In genomic region chr3:39178553-39178952, GRCh38 we compare ENCODE assay signal across 8 cellular contexts. TPM values are rescaled to one million over a fixed set of nuclear protein-coding genes. Genes with fewer than 3 reads are reported as not detected.
DNase-seq lines count a peak whose midpoint lies in the region; ATAC-seq and TF ChIP-seq lines count a peak whose summit lies in the region.

No MANE protein-coding gene starts in this region.

- peaks cover 0 to 3% (median 0%) of the 10 kb centered on the region in 9 donors for H3K9me3 Mint-ChIP-seq in naive thymus-derived CD8-positive, alpha-beta T cell

- H3K9me3 ChIP-seq in colonic mucosa = no peaks in the 10 kb centered on the region

- peak overlapping the region; percentile 61 to 88 (median 68) for H3K4me3 Mint-ChIP-seq in naive thymus-derived CD8-positive, alpha-beta T cell

- no peak for ATAC-seq in naive thymus-derived CD8-positive, alpha-beta T cell
- ATAC-seq in GM21381 (IDR thresholded peaks at IDR 0.05; ENCODE audit: unreplicated experiment) (no peak), GM21528 (IDR thresholded peaks at IDR 0.05; ENCODE audit: low FRiP score, unreplicated experiment) (no peak)

- intact Hi-C loops in colonic mucosa (cut with DNase I) = loop anchor here (5.0 kb wide), 1 partner anchor 36 kb away; no protein-coding TSS in a partner anchor

- H3K4me3 ChIP-seq in AG10803 (ENCODE audit: low read length) (no peak overlapping the region; the same call in 1 of the 2 replicates), colonic mucosa (no peak overlapping the region)
- H3K4me3 ChIP-seq in Jurkat, Clone E6-1 (ENCODE audit: low read length) = peak overlapping the region; percentile 65

- no peaks in the 10 kb centered on the region for H3K36me3 Mint-ChIP-seq in naive thymus-derived CD8-positive, alpha-beta T cell

- peaks cover 5% of the 10 kb centered on the region for H3K4me1 ChIP-seq in colonic mucosa

- no peaks in the 10 kb centered on the region for H3K27me3 Mint-ChIP-seq in naive thymus-derived CD8-positive, alpha-beta T cell

- H3K9ac ChIP-seq in colonic mucosa (ENCODE audit: low read depth in 2 of 2, low read length in 2 of 2) = peak overlapping the region; percentile 72 to 81

- DNase-seq in AG10803 (ENCODE audit: low read depth) (peak; percentile 42), colonic mucosa (no peak), NCI-H1092 (lab: John Stamatoyannopoulos, UW) (no peak)
- no peak for DNase-seq in Jurkat, Clone E6-1 (ENCODE audit: low read depth, low spot score)
- DNase-seq in naive thymus-derived CD8-positive, alpha-beta T cell = no peak
- DNase-seq in activated CD8-positive, alpha-beta memory T cell treated with anti-CD3 and anti-CD28 coated beads, Interleukin-2, amount 50 U/mL, for 4 hours = no peak

- H3K4me1 Mint-ChIP-seq in naive thymus-derived CD8-positive, alpha-beta T cell = peaks cover 27 to 42% (median 39%) of the 10 kb centered on the region in 4 donors

- H3K27ac ChIP-seq in colonic mucosa = peak overlapping the region; percentile 78

- no peaks in the 10 kb centered on the region for H3K36me3 ChIP-seq in colonic mucosa

- H3K27me3 ChIP-seq in colonic mucosa = no peaks in the 10 kb centered on the region

- TF ChIP-seq CTCF in AG10803 (conservative IDR thresholded peaks at IDR 0.05; ENCODE audit: low read length) (no peak), colonic mucosa (IDR thresholded peaks at IDR 0.05) (no peak)

- H3K27ac Mint-ChIP-seq in naive thymus-derived CD8-positive, alpha-beta T cell = peak overlapping the region; percentile 63 to 93 (median 86)

- POLR2A ChIA-PET in naive thymus-derived CD8-positive, alpha-beta T cell (lab: Charles Lee) = interaction anchor here (0.9 to 1.2 kb wide), 5 partner anchors 12 to 72 kb away, joined by 3 to 6 read pairs (median 3); no protein-coding TSS in a partner anchor

RNA-seq across cellular contexts. Expression of gene XIRP1, which starts 13.8 kb away (rescaled TPM):
- polyA plus RNA-seq in Jurkat, Clone E6-1 (2012; ENCODE audit: insufficient read depth, insufficient read length) = not detected
- not detected for total RNA-seq in colonic mucosa
- total RNA-seq in naive thymus-derived CD8-positive, alpha-beta T cell = not detected
- not detected for polyA plus RNA-seq in naive thymus-derived CD8-positive, alpha-beta T cell

RNA-seq across cellular contexts. Expression of gene CSRNP1, which starts 25.2 kb away (rescaled TPM):
- polyA plus RNA-seq in Jurkat, Clone E6-1 (2012; ENCODE audit: insufficient read depth, insufficient read length) = 4.5 TPM
- total RNA-seq in colonic mucosa = 10 to 100 TPM; 11.2 to 26.6 TPM
- total RNA-seq in naive thymus-derived CD8-positive, alpha-beta T cell = 10 to 100 TPM; 15.0 to 17.4 TPM
- 10 to 100 TPM in 2 of 3 donors, 1 to 10 TPM in 1; 8.0 to 17.1 (median 10.9) TPM for polyA plus RNA-seq in naive thymus-derived CD8-positive, alpha-beta T cell
